Comparison of ENCODE assay signal across 1 cellular context in genomic region chr6:68639826-68640505, GRCh38.
TF ChIP-seq lines count a peak whose summit lies in the region.

No MANE protein-coding gene starts in this region.

TF ChIP-seq in K562, 482 proteins besides CTCF, POLR2A, EP300 and RAD21 (continued from another document and continues in another):
- TF ChIP-seq, protein P1, sequence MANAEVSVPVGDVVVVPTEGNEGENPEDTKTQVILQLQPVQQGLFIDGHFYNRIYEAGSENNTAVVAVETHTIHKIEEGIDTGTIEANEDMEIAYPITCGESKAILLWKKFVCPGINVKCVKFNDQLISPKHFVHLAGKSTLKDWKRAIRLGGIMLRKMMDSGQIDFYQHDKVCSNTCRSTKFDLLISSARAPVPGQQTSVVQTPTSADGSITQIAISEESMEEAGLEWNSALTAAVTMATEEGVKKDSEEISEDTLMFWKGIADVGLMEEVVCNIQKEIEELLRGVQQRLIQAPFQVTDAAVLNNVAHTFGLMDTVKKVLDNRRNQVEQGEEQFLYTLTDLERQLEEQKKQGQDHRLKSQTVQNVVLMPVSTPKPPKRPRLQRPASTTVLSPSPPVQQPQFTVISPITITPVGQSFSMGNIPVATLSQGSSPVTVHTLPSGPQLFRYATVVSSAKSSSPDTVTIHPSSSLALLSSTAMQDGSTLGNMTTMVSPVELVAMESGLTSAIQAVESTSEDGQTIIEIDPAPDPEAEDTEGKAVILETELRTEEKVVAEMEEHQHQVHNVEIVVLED (CRISPR knock-in tag; IDR thresholded peaks at IDR 0.05): no peak
- TF ChIP-seq POLR2AphosphoS5 (IDR thresholded peaks at IDR 0.05; ENCODE audit: control insufficient read depth, insufficient read depth, low read depth, low read length) (no peak), JUND (IDR thresholded peaks at IDR 0.05; ENCODE audit: borderline replicate concordance, low read depth, low read length) (peak; percentile 36; the same call in 1 of the 2 replicates), JUND (tag; IDR thresholded peaks at IDR 0.05; ENCODE audit: borderline replicate concordance, low read depth, low read length) (peak; percentile 48; the same call in 1 of the 3 replicates), XRCC5 (IDR thresholded peaks at IDR 0.05; ENCODE audit: low read depth, low read length) (no peak), ZNF592 (IDR thresholded peaks at IDR 0.05) (peak; percentile 21; the same call in 1 of the 2 replicates), PTTG1 (tag; IDR thresholded peaks at IDR 0.05; ENCODE audit: low read depth) (no peak), ZNF695 (CRISPR knock-in tag; IDR thresholded peaks at IDR 0.05) (no peak), LCOR (CRISPR knock-in tag; IDR thresholded peaks at IDR 0.05) (no peak), NRF1 (conservative IDR thresholded peaks at IDR 0.05 in 1 of 2, IDR thresholded peaks at IDR 0.05 in 1 of 2) (no peak), NR3C1 (CRISPR knock-in tag; IDR thresholded peaks at IDR 0.05) (no peak), HMG20B (CRISPR knock-in tag; IDR thresholded peaks at IDR 0.05) (no peak), ZNF584 (CRISPR knock-in tag; IDR thresholded peaks at IDR 0.05; ENCODE audit: low read depth) (no peak), XRCC3 (IDR thresholded peaks at IDR 0.05) (no peak), MAFG (tag; conservative IDR thresholded peaks at IDR 0.05) (no peak), RFX7 (CRISPR knock-in tag; IDR thresholded peaks at IDR 0.05) (no peak), MTA2 (IDR thresholded peaks at IDR 0.05; ENCODE audit: low read depth) (no peak), ETS2 (tag; IDR thresholded peaks at IDR 0.05; ENCODE audit: borderline replicate concordance, poor library complexity, severe bottlenecking) (no peak), TBL1XR1 (IDR thresholded peaks at IDR 0.05; ENCODE audit: low read length in 2 of 2) (peak in 1 of 2 experiments; percentile 51; a peak in 1 of 4 replicates), ZNF644 (tag; IDR thresholded peaks at IDR 0.05; ENCODE audit: low read depth) (no peak), VEZF1 (CRISPR knock-in tag; IDR thresholded peaks at IDR 0.05) (peak; percentile 86), CEBPB (tag; IDR thresholded peaks at IDR 0.05) (peak; percentile 51; the same call in 1 of the 2 replicates), SRSF9 (IDR thresholded peaks at IDR 0.05; ENCODE audit: borderline replicate concordance, low read depth, low read length) (no peak), PKNOX1 (IDR thresholded peaks at IDR 0.05) (peak; percentile 94), TCF7 (IDR thresholded peaks at IDR 0.05; ENCODE audit: borderline replicate concordance) (no peak), ZNF140 (CRISPR knock-in tag; IDR thresholded peaks at IDR 0.05) (no peak), HNRNPUL1 (IDR thresholded peaks at IDR 0.05; ENCODE audit: low read length) (no peak), TFAP4 (CRISPR knock-in tag; IDR thresholded peaks at IDR 0.05; ENCODE audit: borderline replicate concordance) (no peak), MEIS2 (IDR thresholded peaks at IDR 0.05; ENCODE audit: partially characterized antibody) (peak; percentile 96), CXXC5 (CRISPR knock-in tag; IDR thresholded peaks at IDR 0.05) (peak; percentile 45), ZC3H4 (CRISPR knock-in tag; IDR thresholded peaks at IDR 0.05; ENCODE audit: borderline replicate concordance) (no peak), PML (IDR thresholded peaks at IDR 0.05; ENCODE audit: low read length) (0 out of 2 replicates have a peak, but pooled peaks have one; percentile 23), TAF7 (tag; IDR thresholded peaks at IDR 0.05) (no peak), NEUROD1 (IDR thresholded peaks at IDR 0.05; ENCODE audit: borderline replicate concordance, low read depth, low read length, partially characterized antibody) (no peak)
- TF ChIP-seq, protein P2, sequence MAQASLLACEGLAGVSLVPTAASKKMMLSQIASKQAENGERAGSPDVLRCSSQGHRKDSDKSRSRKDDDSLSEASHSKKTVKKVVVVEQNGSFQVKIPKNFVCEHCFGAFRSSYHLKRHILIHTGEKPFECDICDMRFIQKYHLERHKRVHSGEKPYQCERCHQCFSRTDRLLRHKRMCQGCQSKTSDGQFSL (CRISPR knock-in tag; IDR thresholded peaks at IDR 0.05): no peak
- TF ChIP-seq, protein P2 (tag; IDR thresholded peaks at IDR 0.05): 0 out of 4 replicates have a peak, but pooled peaks of 1 of the 2 experiments have one; percentile 55
- TF ChIP-seq, protein P3, sequence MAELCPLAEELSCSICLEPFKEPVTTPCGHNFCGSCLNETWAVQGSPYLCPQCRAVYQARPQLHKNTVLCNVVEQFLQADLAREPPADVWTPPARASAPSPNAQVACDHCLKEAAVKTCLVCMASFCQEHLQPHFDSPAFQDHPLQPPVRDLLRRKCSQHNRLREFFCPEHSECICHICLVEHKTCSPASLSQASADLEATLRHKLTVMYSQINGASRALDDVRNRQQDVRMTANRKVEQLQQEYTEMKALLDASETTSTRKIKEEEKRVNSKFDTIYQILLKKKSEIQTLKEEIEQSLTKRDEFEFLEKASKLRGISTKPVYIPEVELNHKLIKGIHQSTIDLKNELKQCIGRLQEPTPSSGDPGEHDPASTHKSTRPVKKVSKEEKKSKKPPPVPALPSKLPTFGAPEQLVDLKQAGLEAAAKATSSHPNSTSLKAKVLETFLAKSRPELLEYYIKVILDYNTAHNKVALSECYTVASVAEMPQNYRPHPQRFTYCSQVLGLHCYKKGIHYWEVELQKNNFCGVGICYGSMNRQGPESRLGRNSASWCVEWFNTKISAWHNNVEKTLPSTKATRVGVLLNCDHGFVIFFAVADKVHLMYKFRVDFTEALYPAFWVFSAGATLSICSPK (IDR thresholded peaks at IDR 0.05; ENCODE audit: borderline replicate concordance): no peak
- TF ChIP-seq, protein P4, sequence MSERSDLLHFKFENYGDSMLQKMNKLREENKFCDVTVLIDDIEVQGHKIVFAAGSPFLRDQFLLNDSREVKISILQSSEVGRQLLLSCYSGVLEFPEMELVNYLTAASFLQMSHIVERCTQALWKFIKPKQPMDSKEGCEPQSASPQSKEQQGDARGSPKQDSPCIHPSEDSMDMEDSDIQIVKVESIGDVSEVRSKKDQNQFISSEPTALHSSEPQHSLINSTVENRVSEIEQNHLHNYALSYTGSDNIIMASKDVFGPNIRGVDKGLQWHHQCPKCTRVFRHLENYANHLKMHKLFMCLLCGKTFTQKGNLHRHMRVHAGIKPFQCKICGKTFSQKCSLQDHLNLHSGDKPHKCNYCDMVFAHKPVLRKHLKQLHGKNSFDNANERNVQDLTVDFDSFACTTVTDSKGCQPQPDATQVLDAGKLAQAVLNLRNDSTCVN (CRISPR knock-in tag; IDR thresholded peaks at IDR 0.05): no peak
- TF ChIP-seq, protein P5, sequence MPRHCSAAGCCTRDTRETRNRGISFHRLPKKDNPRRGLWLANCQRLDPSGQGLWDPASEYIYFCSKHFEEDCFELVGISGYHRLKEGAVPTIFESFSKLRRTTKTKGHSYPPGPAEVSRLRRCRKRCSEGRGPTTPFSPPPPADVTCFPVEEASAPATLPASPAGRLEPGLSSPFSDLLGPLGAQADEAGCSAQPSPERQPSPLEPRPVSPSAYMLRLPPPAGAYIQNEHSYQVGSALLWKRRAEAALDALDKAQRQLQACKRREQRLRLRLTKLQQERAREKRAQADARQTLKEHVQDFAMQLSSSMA (CRISPR knock-in tag; IDR thresholded peaks at IDR 0.05): no peak
- TF ChIP-seq, protein P6, sequence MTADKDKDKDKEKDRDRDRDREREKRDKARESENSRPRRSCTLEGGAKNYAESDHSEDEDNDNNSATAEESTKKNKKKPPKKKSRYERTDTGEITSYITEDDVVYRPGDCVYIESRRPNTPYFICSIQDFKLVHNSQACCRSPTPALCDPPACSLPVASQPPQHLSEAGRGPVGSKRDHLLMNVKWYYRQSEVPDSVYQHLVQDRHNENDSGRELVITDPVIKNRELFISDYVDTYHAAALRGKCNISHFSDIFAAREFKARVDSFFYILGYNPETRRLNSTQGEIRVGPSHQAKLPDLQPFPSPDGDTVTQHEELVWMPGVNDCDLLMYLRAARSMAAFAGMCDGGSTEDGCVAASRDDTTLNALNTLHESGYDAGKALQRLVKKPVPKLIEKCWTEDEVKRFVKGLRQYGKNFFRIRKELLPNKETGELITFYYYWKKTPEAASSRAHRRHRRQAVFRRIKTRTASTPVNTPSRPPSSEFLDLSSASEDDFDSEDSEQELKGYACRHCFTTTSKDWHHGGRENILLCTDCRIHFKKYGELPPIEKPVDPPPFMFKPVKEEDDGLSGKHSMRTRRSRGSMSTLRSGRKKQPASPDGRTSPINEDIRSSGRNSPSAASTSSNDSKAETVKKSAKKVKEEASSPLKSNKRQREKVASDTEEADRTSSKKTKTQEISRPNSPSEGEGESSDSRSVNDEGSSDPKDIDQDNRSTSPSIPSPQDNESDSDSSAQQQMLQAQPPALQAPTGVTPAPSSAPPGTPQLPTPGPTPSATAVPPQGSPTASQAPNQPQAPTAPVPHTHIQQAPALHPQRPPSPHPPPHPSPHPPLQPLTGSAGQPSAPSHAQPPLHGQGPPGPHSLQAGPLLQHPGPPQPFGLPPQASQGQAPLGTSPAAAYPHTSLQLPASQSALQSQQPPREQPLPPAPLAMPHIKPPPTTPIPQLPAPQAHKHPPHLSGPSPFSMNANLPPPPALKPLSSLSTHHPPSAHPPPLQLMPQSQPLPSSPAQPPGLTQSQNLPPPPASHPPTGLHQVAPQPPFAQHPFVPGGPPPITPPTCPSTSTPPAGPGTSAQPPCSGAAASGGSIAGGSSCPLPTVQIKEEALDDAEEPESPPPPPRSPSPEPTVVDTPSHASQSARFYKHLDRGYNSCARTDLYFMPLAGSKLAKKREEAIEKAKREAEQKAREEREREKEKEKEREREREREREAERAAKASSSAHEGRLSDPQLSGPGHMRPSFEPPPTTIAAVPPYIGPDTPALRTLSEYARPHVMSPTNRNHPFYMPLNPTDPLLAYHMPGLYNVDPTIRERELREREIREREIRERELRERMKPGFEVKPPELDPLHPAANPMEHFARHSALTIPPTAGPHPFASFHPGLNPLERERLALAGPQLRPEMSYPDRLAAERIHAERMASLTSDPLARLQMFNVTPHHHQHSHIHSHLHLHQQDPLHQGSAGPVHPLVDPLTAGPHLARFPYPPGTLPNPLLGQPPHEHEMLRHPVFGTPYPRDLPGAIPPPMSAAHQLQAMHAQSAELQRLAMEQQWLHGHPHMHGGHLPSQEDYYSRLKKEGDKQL (CRISPR knock-in tag; IDR thresholded peaks at IDR 0.05; ENCODE audit: borderline replicate concordance): no peak
